Comparison of ENCODE assay signal across 8 cellular contexts in genomic region chr2:159285929-159286708, GRCh38. TPM values are rescaled to one million over a fixed set of nuclear protein-coding genes. Genes with fewer than 3 reads are reported as not detected.
DNase-seq lines count a peak whose midpoint lies in the region; ATAC-seq and TF ChIP-seq lines count a peak whose summit lies in the region.

Gene WDSUB1 (minus strand): TSS chr2:159286703. CDS start chr2:159283069, 3,634 bp downstream.

- ATAC-seq in GM18499 (IDR thresholded peaks at IDR 0.05; ENCODE audit: insufficient read depth, unreplicated experiment) (peak; percentile 23), HG03045 (IDR thresholded peaks at IDR 0.05; ENCODE audit: unreplicated experiment) (peak; percentile 48)

- no peaks in the 10 kb centered on the region for H3K27me3 Mint-ChIP-seq in neural crest cell (ENCODE audit: low read depth)

- H3K4me3 Mint-ChIP-seq in neural crest cell: peak within 1 kb of the TSS; percentile 93

- peak within 1 kb of the TSS; percentile 86 for H3K4me3 ChIP-seq in AG04449 (ENCODE audit: low read depth, low read length)
- peak within 1 kb of the TSS; percentile 59 for H3K4me3 ChIP-seq in urinary bladder (ENCODE audit: low read depth, low read length)

- H3K4me1 Mint-ChIP-seq in neural crest cell: peaks cover 11% of the 10 kb centered on the region

- peak within 1 kb of the TSS; percentile 83 for H3K27ac Mint-ChIP-seq in neural crest cell (ENCODE audit: unreplicated experiment)

- no peaks in the 10 kb centered on the region for H3K9me3 Mint-ChIP-seq in neural crest cell

- POLR2A ChIA-PET in AG04449 (lab: Yijun Ruan, JAX): interaction anchor here (0.6 kb wide), 1 partner anchor 676 kb away, joined by 4 read pairs; no protein-coding TSS in a partner anchor

- CTCF ChIA-PET in AG04449 (lab: Yijun Ruan, JAX): interaction anchor here (0.6 to 1.6 kb wide), 3 partner anchors 15 to 257 kb away, joined by 3 to 5 read pairs (median 3); no protein-coding TSS in a partner anchor

- DNase-seq in AG04449 (ENCODE audit: low read depth, low spot score): no peak
- peak; percentile 69 to 81 for DNase-seq in NCI-H526 (lab: John Stamatoyannopoulos, UW)
- peak; percentile 24 for DNase-seq in activated gamma-delta T cell treated with anti-CD3 and anti-CD28 coated beads, Interleukin-2, amount 50 U/mL, for 16 hours (ENCODE audit: low read depth)
- DNase-seq in foreskin melanocyte: peak; percentile 52
- peak; percentile 28 for DNase-seq in neural crest cell (ENCODE audit: low read depth, low spot score)

- H3K36me3 Mint-ChIP-seq in neural crest cell (ENCODE audit: low read depth): no peaks in the 10 kb centered on the region

- no peaks in the 10 kb centered on the region for H3K36me3 ChIP-seq in urinary bladder (ENCODE audit: insufficient read depth)

- no peak for TF ChIP-seq CTCF in AG04449 (IDR thresholded peaks at IDR 0.05; ENCODE audit: insufficient read depth, low read length, missing control alignments)
- no peak for TF ChIP-seq CTCF in neural crest cell (conservative IDR thresholded peaks at IDR 0.05)

- 1% methylated on average over 64 of the region's 64 CpGs for WGBS in urinary bladder

- no peaks in the 10 kb centered on the region for H3K4me1 ChIP-seq in urinary bladder (ENCODE audit: insufficient read depth)

- H3K27ac ChIP-seq in urinary bladder (ENCODE audit: low read depth): peak within 1 kb of the TSS; percentile 81

RNA-seq across cellular contexts. Expression of gene WDSUB1, which starts in this region (rescaled TPM):
- total RNA-seq in neural crest cell: 4.2 and 4.9 TPM in 2 replicates
- 17.6 TPM for total RNA-seq in urinary bladder
- 8.3 TPM for polyA plus RNA-seq in urinary bladder
